In genomic region chr5:171808951-171809350, GRCh38 we compare ENCODE assay signal across 19 cellular contexts.
DNase-seq lines count a peak whose midpoint lies in the region; ATAC-seq, FAIRE-seq and TF ChIP-seq lines count a peak whose summit lies in the region.
"Had no signal": no experiment of that assay in that cellular context is flagged by ENCODE, and none has a peak within 500 bp of the region (broad histone marks: within the 10 kb centered on the region; RNA-seq: fewer than 3 reads in every experiment).

No MANE protein-coding gene starts in this region.

- no peak for FAIRE-seq in GM19239 (lab: Jason Lieb, UNC)

- H3K4me3 ChIP-seq in choroid plexus epithelial cell (ENCODE audit: low read depth, low read length), result no peak overlapping the region
- H3K4me3 ChIP-seq: left lung, skin epidermis, tibial nerve had no signal

- no peak for TF ChIP-seq CTCF in choroid plexus epithelial cell (conservative IDR thresholded peaks at IDR 0.05; ENCODE audit: low read depth, low read length)

- no peak for ATAC-seq in HG02623 (IDR thresholded peaks at IDR 0.05; ENCODE audit: unreplicated experiment)
- ATAC-seq: activated T-cell treated with anti-CD3 and anti-CD28 coated beads, Interleukin-2, amount 50 U/mL, for 72 hours; HCT116; left lung had no signal

- peak; percentile 74 for DNase-seq in EL
- peak; percentile 35 for DNase-seq in NCI-H226
- peak; percentile 6 for DNase-seq in choroid plexus epithelial cell (ENCODE audit: low read depth)
- peak; percentile 37 for DNase-seq in kidney tubule cell (ENCODE audit: low spot score)
- DNase-seq in GM19239 (ENCODE audit: insufficient read length, low spot score), result no peak
- DNase-seq in central memory CD4-positive, alpha-beta T cell, result no peak
- no peak for DNase-seq in NCI-H748 treated with DMSO at 0.1 percent for 48 hours (lab: John Stamatoyannopoulos, UW)
- DNase-seq: activated T-cell treated with anti-CD3 and anti-CD28 coated beads, Interleukin-2, amount 50 U/mL, for 72 hours; CD8-positive, alpha-beta memory T cell; DMS53; erythroblast; glutamatergic neuron; left lung; NCI-H524 treated with DMSO at 0.1 percent for 48 hours; stimulated activated naive CD4-positive, alpha-beta T cell treated with Interleukin-2 at 50 U/mL for 16 hours had no signal

Comparison
In these comparisons a context has a peak if more than half of its experiments do, and no peak if none do; other contexts are left out.
1. DNase-seq: peak in EL (single experiment), NCI-H226 (single experiment), choroid plexus epithelial cell (single experiment) and kidney tubule cell (single experiment); none in GM19239 (single experiment), central memory CD4-positive, alpha-beta T cell (single experiment) and NCI-H748 treated with DMSO at 0.1 percent for 48 hours (single experiment).